Comparison of ENCODE assay signal across 30 cellular contexts in genomic region chr17:61783120-61783519, GRCh38.
"Had no signal": no experiment of that assay in that cellular context is flagged by ENCODE, and none has a peak within 500 bp of the region (broad histone marks: within the 10 kb centered on the region; RNA-seq: fewer than 3 reads in every experiment).

No MANE protein-coding gene starts in this region.

- H3K4me3 ChIP-seq: left ventricle myocardium inferior, lung, neural progenitor cell, psoas muscle, right atrium auricular region, right lobe of liver, smooth muscle cell, testis, thyroid gland, transverse colon, upper lobe of left lung, vagina had no signal

- DNase-seq: immature natural killer cell; left ventricle myocardium inferior; mesendoderm; natural killer cell; nephron progenitor cell; occipital lobe; psoas muscle; right lobe of liver; stimulated activated CD4-positive, alpha-beta T cell treated with anti-CD3 and anti-CD28 coated beads, Interleukin-1b, Interleukin-23, amount 100 ng/mL, for 48 hours; stimulated activated CD4-positive, alpha-beta T cell treated with anti-CD3 and anti-CD28 coated beads, Interleukin-2, amount 100 ng/mL, for 48 hours; stimulated activated CD4-positive, alpha-beta T cell treated with anti-CD3 and anti-CD28 coated beads, Interleukin-4, amount 100 ng/mL, for 4 hours; stimulated activated CD8-positive, alpha-beta memory T cell treated with anti-CD3 and anti-CD28 coated beads, Interleukin-4, amount 100 ng/mL, for 48 hours; stimulated activated naive CD4-positive, alpha-beta T cell treated with Interleukin-2 at 50 U/mL for 16 hours; stimulated activated naive CD8-positive, alpha-beta T cell treated with anti-CD3 and anti-CD28 coated beads, Interleukin-15, amount 100 ng/mL, for 72 hours; substantia nigra; testis; thyroid gland; transverse colon; upper lobe of left lung had no signal

- H3K9ac ChIP-seq: neural progenitor cell, parathyroid adenoma had no signal

- H3K27ac ChIP-seq: left ventricle myocardium inferior, neural progenitor cell, neutrophil, parathyroid adenoma, psoas muscle, right atrium auricular region, right lobe of liver, testis, thyroid gland, transverse colon, upper lobe of left lung, vagina had no signal

- H2AFZ ChIP-seq: neural progenitor cell, parathyroid adenoma had no signal

- H3K27me3 Mint-ChIP-seq: naive B cell; stimulated activated memory B cell treated with anti-CD40 and anti-IgM and Interleukin-4, amounts not matched to agents 10 μg/mL and 1 μg/mL and 100 μg/mL, for 72 hours; stimulated activated naive CD8-positive, alpha-beta T cell treated with anti-CD3 and anti-CD28 coated beads, Interleukin-15, amount 100 ng/mL, for 72 hours had no signal

- H3K27me3 ChIP-seq: neural progenitor cell, neutrophil, right atrium auricular region, right lobe of liver, testis, thyroid gland, transverse colon, upper lobe of left lung, vagina had no signal

- H3K4me3 Mint-ChIP-seq: immature natural killer cell; mesothelial cell of epicardium; natural killer cell; nephron progenitor cell; neural progenitor cell; stimulated activated memory B cell treated with anti-CD40 and anti-IgM and Interleukin-4, amounts not matched to agents 10 μg/mL and 1 μg/mL and 100 μg/mL, for 72 hours; stimulated activated naive CD8-positive, alpha-beta T cell treated with anti-CD3 and anti-CD28 coated beads, Interleukin-15, amount 100 ng/mL, for 72 hours had no signal

- FAIRE-seq: islet of Langerhans had no signal

- H3K36me3 ChIP-seq: left ventricle myocardium inferior, neural progenitor cell, neutrophil, right atrium auricular region, right lobe of liver, thyroid gland, transverse colon, upper lobe of left lung, vagina had no signal

- H3K9me3 ChIP-seq: left ventricle myocardium inferior, neutrophil, psoas muscle, right atrium auricular region, right lobe of liver, testis, thyroid gland, transverse colon, upper lobe of left lung, vagina had no signal

- H3K27ac Mint-ChIP-seq: immature natural killer cell; mesothelial cell of epicardium; natural killer cell; nephron progenitor cell; neural progenitor cell; stimulated activated memory B cell treated with anti-CD40 and anti-IgM and Interleukin-4, amounts not matched to agents 10 μg/mL and 1 μg/mL and 100 μg/mL, for 72 hours; stimulated activated naive CD8-positive, alpha-beta T cell treated with anti-CD3 and anti-CD28 coated beads, Interleukin-15, amount 100 ng/mL, for 72 hours had no signal

- H3K36me3 Mint-ChIP-seq: naive B cell; natural killer cell; stimulated activated memory B cell treated with anti-CD40 and anti-IgM and Interleukin-4, amounts not matched to agents 10 μg/mL and 1 μg/mL and 100 μg/mL, for 72 hours had no signal

- H3K79me2 ChIP-seq: parathyroid adenoma had no signal

- H3K4me2 ChIP-seq: neural progenitor cell, smooth muscle cell had no signal

- H3K4me1 Mint-ChIP-seq: immature natural killer cell; mesothelial cell of epicardium; natural killer cell; nephron progenitor cell; neural progenitor cell; stimulated activated naive CD8-positive, alpha-beta T cell treated with anti-CD3 and anti-CD28 coated beads, Interleukin-15, amount 100 ng/mL, for 72 hours had no signal

- ATAC-seq: natural killer cell; psoas muscle; stimulated activated naive CD8-positive, alpha-beta T cell treated with anti-CD3 and anti-CD28 coated beads, Interleukin-15, amount 100 ng/mL, for 72 hours had no signal

- H3K9me3 Mint-ChIP-seq: immature natural killer cell; mesothelial cell of epicardium; natural killer cell; nephron progenitor cell; neural progenitor cell; stimulated activated memory B cell treated with anti-CD40 and anti-IgM and Interleukin-4, amounts not matched to agents 10 μg/mL and 1 μg/mL and 100 μg/mL, for 72 hours; stimulated activated naive CD8-positive, alpha-beta T cell treated with anti-CD3 and anti-CD28 coated beads, Interleukin-15, amount 100 ng/mL, for 72 hours had no signal

- H3K4me1 ChIP-seq: left ventricle myocardium inferior, neural progenitor cell, parathyroid adenoma, psoas muscle, right atrium auricular region, right lobe of liver, testis, thyroid gland, transverse colon, upper lobe of left lung, vagina had no signal
